In the genomic region with DNA sequence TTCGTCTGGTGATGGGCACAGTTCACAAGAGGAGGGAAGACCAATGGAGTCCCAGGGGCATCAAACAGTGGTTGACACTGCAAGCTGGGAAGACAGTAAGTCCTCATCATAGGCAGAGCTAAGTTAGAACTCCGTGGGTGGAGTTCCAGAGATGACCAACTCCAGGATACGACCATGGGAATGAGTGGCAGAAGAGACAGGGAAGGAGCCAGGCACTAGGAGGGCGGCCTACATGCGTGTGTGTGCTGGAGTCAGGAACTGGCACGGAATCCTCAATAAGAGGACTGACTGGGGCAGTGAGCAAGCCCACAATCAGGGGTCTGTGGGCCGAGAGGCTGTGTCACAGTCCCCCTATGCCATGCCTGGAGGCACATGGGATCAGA, we compare ENCODE assay signal across 13 cellular contexts. TPM values are rescaled to one million over a fixed set of nuclear protein-coding genes. Genes with fewer than 3 reads are reported as not detected.
A peak's percentile ranks its signal among the peaks of the same experiment; 100 is the strongest.
DNase-seq lines count a peak whose midpoint lies in the region; ATAC-seq and TF ChIP-seq lines count a peak whose summit lies in the region.
"Had no signal": no experiment of that assay in that cellular context is flagged by ENCODE, and none has a peak within 500 bp of the region (broad histone marks: within the 10 kb centered on the region; RNA-seq: fewer than 3 reads in every experiment).

No MANE protein-coding gene starts in this region.

- H3K27me3 Mint-ChIP-seq in CD4-positive, alpha-beta memory T cell = no peaks in the 10 kb centered on the region
- H3K27me3 Mint-ChIP-seq in progenitor cell of endocrine pancreas = no peaks in the 10 kb centered on the region

- POLR2A ChIA-PET in CD4-positive, alpha-beta memory T cell (lab: Charles Lee; ENCODE audit: partially characterized antibody) = no interaction called here

- H3K9me3 ChIP-seq in BLaER1 (no peaks in the 10 kb centered on the region), adipocyte (ENCODE audit: control insufficient read depth, low read length) (no peaks in the 10 kb centered on the region), Karpas-422 (ENCODE audit: low read length) (no peaks in the 10 kb centered on the region)
- H3K9me3 ChIP-seq in CD4-positive, alpha-beta memory T cell (ENCODE audit: control insufficient read depth in 1 of 2, low read length in 2 of 2) = no peaks in the 10 kb centered on the region
- H3K9me3 ChIP-seq: left lung, right atrium auricular region had no signal

- H3K4me3 ChIP-seq in BLaER1 (no peak overlapping the region), adipocyte (ENCODE audit: low read length) (no peak overlapping the region), Karpas-422 (ENCODE audit: low read length) (no peak overlapping the region)
- H3K4me3 ChIP-seq in CD4-positive, alpha-beta memory T cell (ENCODE audit: low read length in 2 of 2) = no peak overlapping the region
- H3K4me3 ChIP-seq: left lung, right atrium auricular region had no signal

- no peak overlapping the region for H3K9ac ChIP-seq in BLaER1
- peak overlapping the region; percentile 9 for H3K9ac ChIP-seq in adipocyte (ENCODE audit: low read length)
- H3K9ac ChIP-seq in Karpas-422 (ENCODE audit: low read length) = no peak overlapping the region

- intact Hi-C loops in CD4-positive, alpha-beta memory T cell (cut with micrococcal nuclease) = no loop called here

- peaks cover 46% of the 10 kb centered on the region for H3K36me3 ChIP-seq in BLaER1
- H3K36me3 ChIP-seq in CD4-positive, alpha-beta memory T cell (ENCODE audit: insufficient read depth, low read length) = peaks cover 16% of the 10 kb centered on the region
- no peaks in the 10 kb centered on the region for H3K36me3 ChIP-seq in adipocyte (ENCODE audit: control insufficient read depth, insufficient read depth, low read length, severe bottlenecking)
- no peaks in the 10 kb centered on the region for H3K36me3 ChIP-seq in Karpas-422 (ENCODE audit: insufficient read depth, low read length)
- H3K36me3 ChIP-seq: left lung, right atrium auricular region had no signal

- H3K36me3 Mint-ChIP-seq in CD4-positive, alpha-beta memory T cell = peaks cover 10 to 48% of the 10 kb centered on the region in 2 donors
- H3K36me3 Mint-ChIP-seq in progenitor cell of endocrine pancreas (ENCODE audit: insufficient read depth) = peaks cover 19% of the 10 kb centered on the region

- DNase-seq in CD4-positive, alpha-beta memory T cell = no peak
- DNase-seq in adipocyte (ENCODE audit: low read depth) (no peak), progenitor cell of endocrine pancreas (ENCODE audit: low spot score, unreplicated experiment) (no peak), erythroblast (lab: John Stamatoyannopoulos, UW) (no peak), Karpas-422 (no peak)
- DNase-seq: EL, H9, naive B cell, NCI-H82 had no signal

- TF ChIP-seq CTCF in progenitor cell of endocrine pancreas (IDR thresholded peaks at IDR 0.05; ENCODE audit: unreplicated experiment) = no peak

- no peak for TF ChIP-seq POLR2A in erythroblast (IDR thresholded peaks at IDR 0.05; ENCODE audit: low read length)

- no peaks in the 10 kb centered on the region for H3K9me2 ChIP-seq in Karpas-422 (replicated peaks; ENCODE audit: insufficient read depth, low read length)

- CTCF ChIA-PET in CD4-positive, alpha-beta memory T cell (lab: Charles Lee; ENCODE audit: partially characterized antibody) = interaction anchor here (0.6 to 1.3 kb wide), 3 partner anchors 30 to 82 kb away, joined by 3 read pairs; no protein-coding TSS in a partner anchor

- no peak for ATAC-seq in GM18519 (IDR thresholded peaks at IDR 0.05; ENCODE audit: low FRiP score, unreplicated experiment)
- ATAC-seq: left lung had no signal

- peak overlapping the region in 1 of 8 donors; percentile 32 for H3K4me3 Mint-ChIP-seq in CD4-positive, alpha-beta memory T cell
- no peak overlapping the region for H3K4me3 Mint-ChIP-seq in progenitor cell of endocrine pancreas (ENCODE audit: low read depth)
- H3K4me3 Mint-ChIP-seq: H9 had no signal

- H3K4me1 Mint-ChIP-seq in CD4-positive, alpha-beta memory T cell = peaks cover 20 to 60% (median 41%) of the 10 kb centered on the region in 4 donors
- H3K4me1 Mint-ChIP-seq in progenitor cell of endocrine pancreas (ENCODE audit: low read depth) = peaks cover 26% of the 10 kb centered on the region

- H3K27me3 ChIP-seq in BLaER1 (peaks cover 92% of the 10 kb centered on the region), adipocyte (replicated peaks; ENCODE audit: control insufficient read depth, insufficient read depth, low read length) (peaks cover 9% of the 10 kb centered on the region), Karpas-422 (ENCODE audit: low read length) (no peaks in the 10 kb centered on the region)
- H3K27me3 ChIP-seq in CD4-positive, alpha-beta memory T cell (ENCODE audit: insufficient read depth, low read length) = no peaks in the 10 kb centered on the region
- H3K27me3 ChIP-seq: left lung, right atrium auricular region had no signal

- H3K27ac ChIP-seq in BLaER1 = no peak overlapping the region
- no peak overlapping the region for H3K27ac ChIP-seq in CD4-positive, alpha-beta memory T cell (ENCODE audit: low read depth, low read length)
- no peak overlapping the region for H3K27ac ChIP-seq in Karpas-422 (ENCODE audit: low read length)
- H3K27ac ChIP-seq: left lung had no signal

- peaks cover 0 to 2% (median 0%) of the 10 kb centered on the region in 8 donors for H3K9me3 Mint-ChIP-seq in CD4-positive, alpha-beta memory T cell
- H3K9me3 Mint-ChIP-seq in progenitor cell of endocrine pancreas (ENCODE audit: low read depth) = peaks cover 20% of the 10 kb centered on the region
- H3K9me3 Mint-ChIP-seq: naive B cell had no signal

- H3K4me1 ChIP-seq in BLaER1 = peaks cover 21% of the 10 kb centered on the region
- H3K4me1 ChIP-seq in CD4-positive, alpha-beta memory T cell (ENCODE audit: insufficient read depth, low read length) = peaks cover 19% of the 10 kb centered on the region
- peaks cover 39% of the 10 kb centered on the region for H3K4me1 ChIP-seq in adipocyte (ENCODE audit: control insufficient read depth, insufficient read depth, low read length)
- no peaks in the 10 kb centered on the region for H3K4me1 ChIP-seq in Karpas-422 (ENCODE audit: low read length)

- H3K27ac Mint-ChIP-seq in CD4-positive, alpha-beta memory T cell = peak overlapping the region in 5 of 7 donors; percentile 13 to 87 (median 73)
- H3K27ac Mint-ChIP-seq in progenitor cell of endocrine pancreas = peak overlapping the region; percentile 86

- no peak overlapping the region for H2AFZ ChIP-seq in Karpas-422 (ENCODE audit: low read length)

- H3K79me2 ChIP-seq in Karpas-422 (ENCODE audit: low read length) = peaks cover 58% of the 10 kb centered on the region

- H4K20me1 ChIP-seq in BLaER1 = peaks cover 95% of the 10 kb centered on the region
- 0 out of 2 replicates have a peak, but pooled peaks cover 3% of the 10 kb centered on the region for H4K20me1 ChIP-seq in Karpas-422 (ENCODE audit: insufficient read depth, low read depth, low read length)

- H3K4me2 ChIP-seq in BLaER1 (0 out of 2 replicates have a peak overlapping the region, but pooled peaks have one; percentile 9), Karpas-422 (ENCODE audit: low read depth, low read length, poor library complexity, severe bottlenecking) (no peak overlapping the region)

RNA-seq across cellular contexts. Expression of gene IRAK1, which starts 30.4 kb away (rescaled TPM):
- 10 to 100 TPM; 66.9 to 74.5 TPM for total RNA-seq in CD4-positive, alpha-beta memory T cell
- polyA plus RNA-seq in CD4-positive, alpha-beta memory T cell = 10 to 100 TPM; 38.1 to 64.5 TPM
- 95.8 and 96.9 TPM in 2 replicates for total RNA-seq in progenitor cell of endocrine pancreas
- 76.0 and 131 TPM in 2 replicates for total RNA-seq in Karpas-422 (2014; rRNA removed; shearing (Covaris generic); ENCODE audit: low replicate concordance)

RNA-seq across cellular contexts. Expression of gene MECP2, which starts 47.4 kb away (rescaled TPM):
- 100 to 1,000 TPM; 103 to 108 TPM for total RNA-seq in CD4-positive, alpha-beta memory T cell
- 10 to 100 TPM in 1 of 2 donors, 1 to 10 TPM in 1; 9.5 to 26.5 TPM for polyA plus RNA-seq in CD4-positive, alpha-beta memory T cell
- total RNA-seq in progenitor cell of endocrine pancreas = 40.6 and 47.6 TPM in 2 replicates
- 20.4 and 27.5 TPM in 2 replicates for total RNA-seq in Karpas-422 (2014; rRNA removed; shearing (Covaris generic); ENCODE audit: low replicate concordance)
